28 cellular contexts compared by ENCODE assay signal in the genomic region with DNA sequence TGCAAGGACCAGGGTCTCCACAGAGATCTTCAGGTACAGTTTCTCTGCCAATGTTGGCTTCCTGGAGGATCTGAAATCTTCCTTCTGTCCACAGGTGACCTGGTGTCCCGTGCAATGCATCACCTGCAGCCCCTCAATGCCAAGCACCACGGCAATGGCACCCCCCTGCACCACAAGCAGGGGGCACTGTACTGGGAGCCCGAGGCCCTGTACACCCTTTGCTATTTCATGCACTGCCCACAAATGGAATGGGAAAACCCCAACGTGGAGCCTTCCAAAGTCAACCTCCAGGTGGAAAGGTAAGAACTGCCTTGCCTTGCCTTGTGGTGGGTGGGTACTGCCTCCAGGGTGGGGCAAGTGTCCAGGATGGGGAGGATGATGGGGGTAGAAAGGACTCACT.
"Had no signal": no experiment of that assay in that cellular context is flagged by ENCODE, and none has a peak within 500 bp of the region (broad histone marks: within the 10 kb centered on the region; RNA-seq: fewer than 3 reads in every experiment).

No MANE protein-coding gene starts in this region.

- H3K9ac ChIP-seq: neural progenitor cell, parathyroid adenoma had no signal

- H3K9me3 ChIP-seq: colonic mucosa, gastrocnemius medialis, right lobe of liver, thoracic aorta, upper lobe of left lung had no signal

- H3K4me2 ChIP-seq: neural progenitor cell had no signal

- H3K36me3 ChIP-seq: colonic mucosa, gastrocnemius medialis, heart right ventricle, left lung, neural progenitor cell, right lobe of liver, thoracic aorta, tibial nerve, upper lobe of left lung had no signal

- H3K4me1 Mint-ChIP-seq: neural progenitor cell had no signal

- H3K27me3 Mint-ChIP-seq: dendritic cell treated with granulocyte-macrophage colony-stimulating factor and Interleukin-4, amounts not matched to agents 40 ng/mL and 50 ng/mL, for 4 days; naive thymus-derived CD4-positive, alpha-beta T cell; stimulated activated naive B cell treated with anti-CD40 and anti-IgM and Interleukin-4, amounts not matched to agents 10 μg/mL and 1 μg/mL and 100 μg/mL, for 72 hours; stimulated activated naive CD8-positive, alpha-beta T cell treated with anti-CD3 and anti-CD28 coated beads, Interleukin-15, Interleukin-2, amounts not matched to agents 100 ng/mL and 50 ng/mL, for 24 hours had no signal

- H3K36me3 Mint-ChIP-seq: neural progenitor cell had no signal

- H2AFZ ChIP-seq: neural progenitor cell, parathyroid adenoma had no signal

- H3K4me3 Mint-ChIP-seq: dendritic cell treated with granulocyte-macrophage colony-stimulating factor and Interleukin-4, amounts not matched to agents 40 ng/mL and 50 ng/mL, for 4 days; naive thymus-derived CD4-positive, alpha-beta T cell; nephron; neural progenitor cell; stimulated activated naive B cell treated with anti-CD40 and anti-IgM and Interleukin-4, amounts not matched to agents 10 μg/mL and 1 μg/mL and 100 μg/mL, for 72 hours; stimulated activated naive CD8-positive, alpha-beta T cell treated with anti-CD3 and anti-CD28 coated beads, Interleukin-15, Interleukin-2, amounts not matched to agents 100 ng/mL and 50 ng/mL, for 24 hours had no signal

- H3K27ac ChIP-seq: colonic mucosa, gastrocnemius medialis, heart right ventricle, left lung, neural progenitor cell, parathyroid adenoma, right lobe of liver, thoracic aorta, tibial nerve, upper lobe of left lung had no signal

- H3K27me3 ChIP-seq: colonic mucosa, gastrocnemius medialis, heart right ventricle, left lung, neural progenitor cell, right lobe of liver, tibial nerve, upper lobe of left lung had no signal

- FAIRE-seq: endometrium, islet of Langerhans, small intestine, urothelium cell line had no signal

- DNase-seq: colonic mucosa; effector memory CD4-positive, alpha-beta T cell; foreskin fibroblast; gastrocnemius medialis; heart right ventricle; hippocampal formation; left cardiac atrium; left lung; mesenchymal stem cell; midbrain; naive thymus-derived CD4-positive, alpha-beta T cell; right lobe of liver; small intestine; stimulated activated CD4-positive, alpha-beta T cell treated with anti-CD3 and anti-CD28 coated beads, Interleukin-15, amount 100 ng/mL, for 24 hours; stimulated activated CD4-positive, alpha-beta T cell treated with anti-CD3 and anti-CD28 coated beads, Interleukin-2, amount 100 ng/mL, for 48 hours; stimulated activated naive B cell treated with anti-CD40 and anti-IgM and Interleukin-4, amounts not matched to agents 10 μg/mL and 1 μg/mL and 100 μg/mL, for 72 hours had no signal

- ATAC-seq: gastrocnemius medialis; left cardiac atrium; left lung; naive thymus-derived CD4-positive, alpha-beta T cell; right lobe of liver; stimulated activated naive B cell treated with anti-CD40 and anti-IgM and Interleukin-4, amounts not matched to agents 10 μg/mL and 1 μg/mL and 100 μg/mL, for 72 hours had no signal

- H3K27ac Mint-ChIP-seq: dendritic cell treated with granulocyte-macrophage colony-stimulating factor and Interleukin-4, amounts not matched to agents 40 ng/mL and 50 ng/mL, for 4 days; nephron; neural progenitor cell; progenitor cell of endocrine pancreas; stimulated activated naive B cell treated with anti-CD40 and anti-IgM and Interleukin-4, amounts not matched to agents 10 μg/mL and 1 μg/mL and 100 μg/mL, for 72 hours; stimulated activated naive CD8-positive, alpha-beta T cell treated with anti-CD3 and anti-CD28 coated beads, Interleukin-15, Interleukin-2, amounts not matched to agents 100 ng/mL and 50 ng/mL, for 24 hours had no signal

- H3K4me3 ChIP-seq: colonic mucosa, gastrocnemius medialis, heart right ventricle, left lung, neural progenitor cell, right lobe of liver, thoracic aorta, tibial nerve, upper lobe of left lung had no signal

- H3K9me3 Mint-ChIP-seq: dendritic cell treated with granulocyte-macrophage colony-stimulating factor and Interleukin-4, amounts not matched to agents 40 ng/mL and 50 ng/mL, for 4 days; nephron; neural progenitor cell; stimulated activated naive CD8-positive, alpha-beta T cell treated with anti-CD3 and anti-CD28 coated beads, Interleukin-15, Interleukin-2, amounts not matched to agents 100 ng/mL and 50 ng/mL, for 24 hours had no signal

- H3K4me1 ChIP-seq: colonic mucosa, gastrocnemius medialis, left lung, neural progenitor cell, parathyroid adenoma, right lobe of liver, tibial nerve, upper lobe of left lung had no signal
